Comparison of ENCODE assay signal across 9 cellular contexts in genomic region chr9:132410642-132411041, GRCh38. TPM values are rescaled to one million over a fixed set of nuclear protein-coding genes. Genes with fewer than 3 reads are reported as not detected.
DNase-seq lines count a peak whose midpoint lies in the region; ATAC-seq and TF ChIP-seq lines count a peak whose summit lies in the region.
"Had no signal": no experiment of that assay in that cellular context is flagged by ENCODE, and none has a peak within 500 bp of the region (broad histone marks: within the 10 kb centered on the region; RNA-seq: fewer than 3 reads in every experiment).

No MANE protein-coding gene starts in this region.

- H3K27ac Mint-ChIP-seq in activated CD8-positive, alpha-beta T cell treated with anti-CD3 and anti-CD28 coated beads for 36 hours: no peak overlapping the region
- peak overlapping the region; percentile 37 for H3K27ac Mint-ChIP-seq in stimulated activated naive B cell treated with anti-CD40 and anti-IgM and Interleukin-4, amounts not matched to agents 10 μg/mL and 1 μg/mL and 100 μg/mL, for 72 hours

- no peak for TF ChIP-seq CTCF in activated CD8-positive, alpha-beta T cell treated with anti-CD3 and anti-CD28 coated beads for 36 hours (IDR thresholded peaks at IDR 0.05)

- CTCF ChIA-PET in activated CD8-positive, alpha-beta T cell treated with anti-CD3 and anti-CD28 coated beads for 36 hours (lab: Charles Lee): interaction anchor here (0.9 to 1.8 kb wide), 7 partner anchors 152 to 612 kb away, joined by 3 to 9 read pairs (median 3); no protein-coding TSS in a partner anchor

- 12 to 14% methylated on average over 19 of the region's 19 CpGs for WGBS in aorta, 2 donors

- POLR2A ChIA-PET in activated CD8-positive, alpha-beta T cell treated with anti-CD3 and anti-CD28 coated beads for 36 hours (lab: Charles Lee): no interaction called here

- no peaks in the 10 kb centered on the region for H3K27me3 ChIP-seq in aorta (ENCODE audit: control insufficient read depth in 1 of 2, insufficient read depth in 2 of 2, low read length in 1 of 2)

- peaks cover 3% of the 10 kb centered on the region for H3K36me3 Mint-ChIP-seq in activated CD8-positive, alpha-beta T cell treated with anti-CD3 and anti-CD28 coated beads for 36 hours (ENCODE audit: low read depth)
- H3K36me3 Mint-ChIP-seq in stimulated activated naive B cell treated with anti-CD40 and anti-IgM and Interleukin-4, amounts not matched to agents 10 μg/mL and 1 μg/mL and 100 μg/mL, for 72 hours: peaks cover 0 to 5% of the 10 kb centered on the region in 2 donors

- peak; percentile 24 for ATAC-seq in activated CD8-positive, alpha-beta T cell treated with anti-CD3 and anti-CD28 coated beads for 36 hours
- ATAC-seq in stimulated activated naive B cell treated with anti-CD40 and anti-IgM and Interleukin-4, amounts not matched to agents 10 μg/mL and 1 μg/mL and 100 μg/mL, for 72 hours (replicated peaks): peak; percentile 18 to 28
- ATAC-seq in aorta (ENCODE audit: low FRiP score): no peak
- no peak for ATAC-seq in HG02870 (IDR thresholded peaks at IDR 0.05; ENCODE audit: unreplicated experiment)

- no peak overlapping the region for H3K27ac ChIP-seq in aorta (ENCODE audit: low read depth in 1 of 2, low read length in 2 of 2)

- H3K4me3 Mint-ChIP-seq in activated CD8-positive, alpha-beta T cell treated with anti-CD3 and anti-CD28 coated beads for 36 hours: peak overlapping the region; percentile 51
- peak overlapping the region; percentile 66 to 79 for H3K4me3 Mint-ChIP-seq in stimulated activated naive B cell treated with anti-CD40 and anti-IgM and Interleukin-4, amounts not matched to agents 10 μg/mL and 1 μg/mL and 100 μg/mL, for 72 hours

- no peaks in the 10 kb centered on the region for H3K9me3 ChIP-seq in aorta (ENCODE audit: control insufficient read depth, low read length)

- peaks cover 41% of the 10 kb centered on the region for H3K27me3 Mint-ChIP-seq in activated CD8-positive, alpha-beta T cell treated with anti-CD3 and anti-CD28 coated beads for 36 hours
- H3K27me3 Mint-ChIP-seq in stimulated activated naive B cell treated with anti-CD40 and anti-IgM and Interleukin-4, amounts not matched to agents 10 μg/mL and 1 μg/mL and 100 μg/mL, for 72 hours: peaks cover 21 to 31% of the 10 kb centered on the region in 2 donors

- H3K36me3 ChIP-seq in aorta (ENCODE audit: control insufficient read depth in 1 of 2, insufficient read depth in 2 of 2, low read length in 1 of 2): no peaks in the 10 kb centered on the region

- DNase-seq in NCI-H1417 (lab: John Stamatoyannopoulos, UW) (peak in 2 of 3 experiments; percentile 56 to 62), NCI-H1417 treated with DMSO at 0.1 percent for 48 hours (lab: John Stamatoyannopoulos, UW) (no peak), aorta (no peak), NCI-H1436 (lab: John Stamatoyannopoulos, UW) (no peak)
- peak; percentile 29 for DNase-seq in activated CD8-positive, alpha-beta T cell treated with anti-CD3 and anti-CD28 coated beads for 36 hours
- DNase-seq in stimulated activated naive B cell treated with anti-CD40 and anti-IgM and Interleukin-4, amounts not matched to agents 10 μg/mL and 1 μg/mL and 100 μg/mL, for 72 hours: no peak

- intact Hi-C loops in activated CD8-positive, alpha-beta T cell treated with anti-CD3 and anti-CD28 coated beads for 36 hours (cut with micrococcal nuclease): loop anchor here (5.0 to 10.0 kb wide), 3 partner anchors 77 to 384 kb away; no protein-coding TSS in a partner anchor
- intact Hi-C loops in aorta (cut with DNase I): loop anchor here in 1 of 2 donors (5.0 kb wide), 1 partner anchor 387 kb away; no protein-coding TSS in a partner anchor

- H3K9me3 Mint-ChIP-seq in activated CD8-positive, alpha-beta T cell treated with anti-CD3 and anti-CD28 coated beads for 36 hours: no peaks in the 10 kb centered on the region
- no peaks in the 10 kb centered on the region for H3K9me3 Mint-ChIP-seq in stimulated activated naive B cell treated with anti-CD40 and anti-IgM and Interleukin-4, amounts not matched to agents 10 μg/mL and 1 μg/mL and 100 μg/mL, for 72 hours

- peak overlapping the region; percentile 54 for H3K4me3 ChIP-seq in iPS-11a (ENCODE audit: low read depth, low read length)
- peak overlapping the region in 1 of 2 donors; percentile 29 for H3K4me3 ChIP-seq in aorta (ENCODE audit: low read length in 2 of 2)

- peaks cover 32% of the 10 kb centered on the region for H3K4me1 Mint-ChIP-seq in activated CD8-positive, alpha-beta T cell treated with anti-CD3 and anti-CD28 coated beads for 36 hours (ENCODE audit: low read depth)
- peaks cover 28 to 34% of the 10 kb centered on the region in 2 donors for H3K4me1 Mint-ChIP-seq in stimulated activated naive B cell treated with anti-CD40 and anti-IgM and Interleukin-4, amounts not matched to agents 10 μg/mL and 1 μg/mL and 100 μg/mL, for 72 hours

- no peaks in the 10 kb centered on the region for H3K4me1 ChIP-seq in aorta (ENCODE audit: control insufficient read depth in 1 of 2, insufficient read depth in 2 of 2, low read length in 2 of 2)

RNA-seq across cellular contexts. Expression of gene CFAP77, which starts 0.6 kb away (rescaled TPM):
- not detected for total RNA-seq in activated CD8-positive, alpha-beta T cell treated with anti-CD3 and anti-CD28 coated beads for 36 hours
- total RNA-seq in aorta: not detected
- polyA plus RNA-seq in aorta: under 1 TPM in 1 of 2 donors, not detected in 1; 0.38 TPM
- total RNA-seq: A172 had no signal

RNA-seq across cellular contexts. Expression of gene TTF1, which starts 4.0 kb away (rescaled TPM):
- 10 to 100 TPM; 38.2 to 38.3 TPM for total RNA-seq in activated CD8-positive, alpha-beta T cell treated with anti-CD3 and anti-CD28 coated beads for 36 hours
- total RNA-seq in aorta: 10 to 100 TPM; 11.9 to 14.3 TPM
- polyA plus RNA-seq in aorta: 10 to 100 TPM; 23.2 to 33.4 TPM

RNA-seq across cellular contexts. Expression of gene SETX, which starts 55.9 kb away (rescaled TPM):
- total RNA-seq in activated CD8-positive, alpha-beta T cell treated with anti-CD3 and anti-CD28 coated beads for 36 hours: 10 to 100 TPM; 32.6 to 33.8 TPM
- total RNA-seq in aorta: 10 to 100 TPM; 53.0 to 67.9 TPM
- 10 to 100 TPM in 1 of 2 donors, 1 to 10 TPM in 1; 9.5 to 18.5 TPM for polyA plus RNA-seq in aorta

Comparison
In these comparisons a context has a peak if more than half of its experiments do, and no peak if none do; other contexts are left out.
1. DNase-seq: peak in NCI-H1417 (2 of 3) and activated CD8-positive, alpha-beta T cell treated with anti-CD3 and anti-CD28 coated beads for 36 hours (single experiment); none in NCI-H1417 treated with DMSO at 0.1 percent for 48 hours (single experiment), stimulated activated naive B cell treated with anti-CD40 and anti-IgM and Interleukin-4, amounts not matched to agents 10 μg/mL and 1 μg/mL and 100 μg/mL, for 72 hours (single experiment), aorta (0 of 2) and NCI-H1436 (single experiment).
2. ATAC-seq: peak in activated CD8-positive, alpha-beta T cell treated with anti-CD3 and anti-CD28 coated beads for 36 hours (single experiment) and stimulated activated naive B cell treated with anti-CD40 and anti-IgM and Interleukin-4, amounts not matched to agents 10 μg/mL and 1 μg/mL and 100 μg/mL, for 72 hours (2 of 2); none in aorta (single experiment) and HG02870 (single experiment).